Comparison of ENCODE assay signal across 15 cellular contexts in genomic region chr5:79263-79662, GRCh38. TPM values are rescaled to one million over a fixed set of nuclear protein-coding genes. Genes with fewer than 3 reads are reported as not detected.
DNase-seq lines count a peak whose midpoint lies in the region; ATAC-seq and TF ChIP-seq lines count a peak whose summit lies in the region.
"Had no signal": no experiment of that assay in that cellular context is flagged by ENCODE, and none has a peak within 500 bp of the region (broad histone marks: within the 10 kb centered on the region; RNA-seq: fewer than 3 reads in every experiment).

No MANE protein-coding gene starts in this region.

- H2BK120ac ChIP-seq in trophoblast cell (ENCODE audit: insufficient read depth, low read length, poor library complexity): no peak overlapping the region

- H3K9ac ChIP-seq in trophoblast cell (ENCODE audit: low read length): no peak overlapping the region
- H3K9ac ChIP-seq: BLaER1 had no signal

- no peak overlapping the region for H4K12ac ChIP-seq in trophoblast cell (ENCODE audit: low read depth, low read length)

- no peak for TF ChIP-seq CTCF in GM10266 (IDR thresholded peaks at IDR 0.05; ENCODE audit: control insufficient read depth, insufficient read depth, low read depth, missing control alignments)

- WGBS in trophoblast cell (ENCODE audit: extremely low coverage, insufficient coverage, insufficient read length): no CpG with 5 or more reads among the region's 10 CpGs

- H3K18ac ChIP-seq in trophoblast cell (ENCODE audit: low read length): peak overlapping the region; percentile 69

- peaks cover 28% of the 10 kb centered on the region in 2 experiments for H3K4me1 ChIP-seq in trophoblast cell (ENCODE audit: control insufficient read depth in 1 of 2, insufficient read depth in 2 of 2, low read length in 2 of 2)

- peaks cover 5% of the 10 kb centered on the region for H3K79me2 ChIP-seq in trophoblast cell (ENCODE audit: control insufficient read depth, insufficient read depth, low read length, poor library complexity)

- H3K14ac ChIP-seq in trophoblast cell (ENCODE audit: low read length): peak overlapping the region; percentile 24

- DNase-seq in 8988T: peak; percentile 33
- peak; percentile 15 for DNase-seq in GM10266 (ENCODE audit: extremely low spot score)
- DNase-seq in iPS-NIHi7 (ENCODE audit: extremely low spot score): peak; percentile 6
- DNase-seq in trophoblast cell: no peak
- no peak for DNase-seq in HuH-7 (ENCODE audit: low spot score)
- no peak for DNase-seq in T1000 (lab: John Stamatoyannopoulos, UW)
- DNase-seq in NCI-H1417 treated with DMSO at 0.1 percent for 48 hours (lab: John Stamatoyannopoulos, UW): no peak
- DNase-seq: H9, NCI-H2029 treated with DMSO at 0.1 percent for 48 hours, Right ventricle myocardium superior had no signal

- H4K8ac ChIP-seq in trophoblast cell (ENCODE audit: low read depth, low read length): no peak overlapping the region

- H3K27me3 ChIP-seq in trophoblast cell (ENCODE audit: insufficient read depth, low read length): no peaks in the 10 kb centered on the region
- H3K27me3 ChIP-seq: MG63, SJSA1 had no signal

- no peak for ATAC-seq in HG02623 (IDR thresholded peaks at IDR 0.05; ENCODE audit: unreplicated experiment)

- H2BK12ac ChIP-seq in trophoblast cell (ENCODE audit: low read length): peak overlapping the region; percentile 77

- H3K27ac ChIP-seq in trophoblast cell (ENCODE audit: low read depth, low read length): no peak overlapping the region
- H3K27ac ChIP-seq: BLaER1, SJSA1 had no signal

- no peak overlapping the region for H3K23ac ChIP-seq in trophoblast cell (ENCODE audit: low read length)

- peak overlapping the region; percentile 66 for H2AK5ac ChIP-seq in trophoblast cell (ENCODE audit: low read length)

- no peak overlapping the region for H2AFZ ChIP-seq in trophoblast cell (ENCODE audit: insufficient read depth, low read length, poor library complexity)

- H3K4ac ChIP-seq in trophoblast cell (ENCODE audit: low read depth, low read length): peak overlapping the region; percentile 34

- H3K36me3 ChIP-seq in trophoblast cell (ENCODE audit: control insufficient read depth in 1 of 2, insufficient read depth in 2 of 2, low read length in 2 of 2): no peaks in the 10 kb centered on the region
- H3K36me3 ChIP-seq: BLaER1, MG63, SJSA1 had no signal

- no peak overlapping the region for H3K4me2 ChIP-seq in trophoblast cell (ENCODE audit: low read length)

- H4K91ac ChIP-seq in trophoblast cell (ENCODE audit: low read depth, low read length): peak overlapping the region; percentile 52

- H3K79me1 ChIP-seq in trophoblast cell (ENCODE audit: low read length): peaks cover 24% of the 10 kb centered on the region

- no peak overlapping the region for H2BK5ac ChIP-seq in trophoblast cell (ENCODE audit: low read depth, low read length, poor library complexity)

- H3K9me3 ChIP-seq in trophoblast cell (ENCODE audit: insufficient read depth, low read depth, low read length): peaks cover 2% of the 10 kb centered on the region
- H3K9me3 ChIP-seq: BLaER1, MG63, SJSA1 had no signal

- no peak overlapping the region for H3K4me3 ChIP-seq in trophoblast cell (ENCODE audit: low read depth, low read length)
- H3K4me3 ChIP-seq: BLaER1, MG63, SJSA1 had no signal

RNA-seq across cellular contexts. Expression of gene PLEKHG4B, which starts 12.7 kb away (rescaled TPM):
- polyA plus RNA-seq in trophoblast cell (2013): 36.7 and 38.3 TPM in 2 replicates
- polyA plus RNA-seq: CD4-positive, CD25-positive, alpha-beta regulatory T cell had no signal

Comparison
In these comparisons a context has a peak if more than half of its experiments do, and no peak if none do; other contexts are left out.
1. DNase-seq: peak in 8988T (single experiment), GM10266 (single experiment) and iPS-NIHi7 (single experiment); none in trophoblast cell (0 of 2), HuH-7 (single experiment), T1000 (single experiment) and NCI-H1417 treated with DMSO at 0.1 percent for 48 hours (single experiment).